In the genomic region with DNA sequence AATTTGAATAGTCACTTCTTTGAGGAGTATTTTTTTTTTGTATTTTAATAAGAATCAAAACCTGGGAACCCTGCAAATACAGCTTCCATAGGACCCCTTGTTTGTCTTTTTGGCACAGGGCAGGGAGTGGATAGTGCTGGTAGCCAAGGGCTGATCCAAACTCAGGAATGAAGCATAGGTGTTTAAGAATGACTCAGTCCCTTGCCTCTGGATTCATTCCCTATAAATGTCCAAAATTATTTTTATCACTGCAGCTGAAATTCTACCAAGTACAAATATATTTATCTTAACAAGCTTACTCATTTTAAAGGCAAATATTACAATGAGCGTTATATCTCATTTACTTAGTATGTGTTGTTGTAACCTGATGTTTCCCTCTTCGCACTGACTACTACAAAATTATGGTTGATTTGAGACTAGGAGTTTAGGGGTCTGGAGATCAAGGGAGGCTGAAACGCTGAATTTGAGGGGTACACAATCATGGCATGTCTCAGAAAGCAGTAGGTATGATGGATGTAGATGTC, we compare ENCODE assay signal across 32 cellular contexts.
"Had no signal": no experiment of that assay in that cellular context is flagged by ENCODE, and none has a peak within 500 bp of the region (broad histone marks: within the 10 kb centered on the region; RNA-seq: fewer than 3 reads in every experiment).

No MANE protein-coding gene starts in this region.

- H3K4me2 ChIP-seq: neural progenitor cell had no signal

- H3K27me3 ChIP-seq: neural progenitor cell, neutrophil, pancreas, suprapubic skin, tibial artery, upper lobe of right lung had no signal

- H3K36me3 ChIP-seq: left ventricle myocardium inferior, neural progenitor cell, neutrophil, pancreas, prostate gland, suprapubic skin, thoracic aorta, tibial artery, upper lobe of right lung had no signal

- H3K4me1 ChIP-seq: left ventricle myocardium inferior, pancreas, prostate gland, suprapubic skin, tibial artery, upper lobe of right lung had no signal

- FAIRE-seq: islet of Langerhans, pancreas, urothelium cell line had no signal

- H2AFZ ChIP-seq: neural progenitor cell had no signal

- H3K27ac Mint-ChIP-seq: immature natural killer cell; mesothelial cell of epicardium; naive B cell; natural killer cell; nephron progenitor cell; neural progenitor cell; stimulated activated naive CD8-positive, alpha-beta T cell treated with anti-CD3 and anti-CD28 coated beads, Interleukin-15, Interleukin-2, amounts not matched to agents 100 ng/mL and 50 ng/mL, for 24 hours had no signal

- H3K4me1 Mint-ChIP-seq: immature natural killer cell, naive B cell, natural killer cell had no signal

- H3K4me3 ChIP-seq: left ventricle myocardium inferior, lung, neural progenitor cell, pancreas, prostate gland, skin epidermis, suprapubic skin, thoracic aorta, tibial artery, upper lobe of right lung had no signal

- H3K36me3 Mint-ChIP-seq: immature natural killer cell, mesothelial cell of epicardium, naive B cell, natural killer cell, neural progenitor cell had no signal

- DNase-seq: hypothalamus; immature natural killer cell; left ventricle myocardium inferior; mesendoderm; naive B cell; natural killer cell; nephron progenitor cell; occipital lobe; pancreas; posterior cingulate gyrus; retina; right cardiac atrium; stimulated activated CD4-positive, alpha-beta T cell treated with anti-CD3 and anti-CD28 coated beads, Interleukin-12 subunit alpha, Interleukin-12 subunit beta, amount 100 ng/mL, for 4 hours; stimulated activated CD4-positive, alpha-beta T cell treated with anti-CD3 and anti-CD28 coated beads, Interleukin-15, amount 100 ng/mL, for 24 hours; stimulated activated CD4-positive, alpha-beta T cell treated with anti-CD3 and anti-CD28 coated beads, Interleukin-2, amount 100 ng/mL, for 24 hours; stimulated activated CD4-positive, alpha-beta T cell treated with anti-CD3 and anti-CD28 coated beads, Interleukin-4, amount 100 ng/mL, for 1 hour; stimulated activated naive CD4-positive, alpha-beta T cell; tibial artery; trophoblast cell; upper lobe of right lung had no signal

- H3K27ac ChIP-seq: left ventricle myocardium inferior, neural progenitor cell, neutrophil, pancreas, prostate gland, skin epidermis, suprapubic skin, thoracic aorta, tibial artery, upper lobe of right lung had no signal

- H3K4me3 Mint-ChIP-seq: immature natural killer cell; mesothelial cell of epicardium; naive B cell; natural killer cell; nephron progenitor cell; neural progenitor cell; stimulated activated naive CD8-positive, alpha-beta T cell treated with anti-CD3 and anti-CD28 coated beads, Interleukin-15, Interleukin-2, amounts not matched to agents 100 ng/mL and 50 ng/mL, for 24 hours had no signal

- H3K9me3 Mint-ChIP-seq: mesothelial cell of epicardium; naive B cell; nephron progenitor cell; neural progenitor cell; stimulated activated naive CD8-positive, alpha-beta T cell treated with anti-CD3 and anti-CD28 coated beads, Interleukin-15, Interleukin-2, amounts not matched to agents 100 ng/mL and 50 ng/mL, for 24 hours had no signal

- H3K9me3 ChIP-seq: left ventricle myocardium inferior, neutrophil, pancreas, prostate gland, suprapubic skin, thoracic aorta, tibial artery, upper lobe of right lung had no signal

- H3K9ac ChIP-seq: neural progenitor cell had no signal

- ATAC-seq: natural killer cell, pancreas, right cardiac atrium, sciatic nerve, upper lobe of right lung had no signal
